7 cellular contexts compared by ENCODE assay signal in the genomic region with DNA sequence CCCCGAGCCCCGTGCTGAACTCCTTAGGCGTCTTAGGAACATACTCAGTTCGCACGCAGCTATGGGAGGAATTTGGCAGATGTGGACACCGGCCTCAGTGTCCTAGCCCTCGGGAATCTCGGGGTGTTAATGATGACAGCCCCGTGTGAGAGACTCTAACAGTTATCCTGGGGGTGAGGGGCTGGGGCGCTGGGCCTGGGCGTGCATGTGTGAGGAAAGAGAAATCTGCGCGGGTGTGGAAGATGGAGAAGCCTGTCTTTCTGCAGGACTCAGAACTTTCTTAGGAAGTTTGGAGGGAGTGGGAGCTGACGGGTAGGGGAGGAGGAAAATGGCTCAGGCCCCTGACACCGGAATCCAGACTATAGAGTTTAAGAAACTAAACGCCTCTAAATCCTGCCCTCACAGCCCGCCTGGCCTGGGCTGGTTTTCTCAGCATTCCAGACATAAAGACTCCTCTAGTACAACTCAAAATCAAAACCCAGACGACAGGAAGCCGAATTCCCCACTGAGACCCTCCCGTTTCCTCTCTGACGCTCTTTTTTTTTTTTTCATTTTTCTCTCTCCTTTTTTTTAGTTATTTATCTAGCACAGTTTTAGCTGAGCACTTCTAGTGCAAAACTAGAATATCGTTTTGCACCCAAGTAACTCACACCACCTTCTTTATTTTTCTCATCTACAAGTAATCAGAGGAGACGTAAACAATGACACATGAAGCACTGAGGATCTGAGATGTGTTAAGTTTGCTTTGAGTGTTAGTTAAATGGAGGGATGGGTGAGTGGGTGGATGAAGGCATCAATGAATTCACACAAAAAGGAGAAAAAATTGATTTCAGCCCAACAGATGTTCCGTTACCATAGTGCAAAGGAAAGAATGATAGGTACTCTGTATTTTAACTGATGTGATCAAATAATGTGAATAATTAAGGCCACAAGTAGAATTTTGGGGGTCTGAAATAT. TPM values are rescaled to one million over a fixed set of nuclear protein-coding genes. Genes with fewer than 3 reads are reported as not detected.
DNase-seq lines count a peak whose midpoint lies in the region; ATAC-seq, FAIRE-seq and TF ChIP-seq lines count a peak whose summit lies in the region.

No MANE protein-coding gene starts in this region.

- H3K4ac ChIP-seq in H9 (ENCODE audit: low read depth, low read length) = no peak overlapping the region

- H3K4me3 ChIP-seq in GM12878 (peak overlapping the region; percentile 82), testis (peak overlapping the region; percentile 67 to 75)

- H3K36me3 Mint-ChIP-seq in H9 (ENCODE audit: insufficient read depth in 1 of 3, low read depth in 3 of 3) = peaks cover 0 to 4% (median 2%) of the 10 kb centered on the region in 3 experiments; a peak in 5 of 7 replicates

- H2BK15ac ChIP-seq in H9 (ENCODE audit: low read depth, low read length) = no peak overlapping the region

- peaks cover 35 to 44% of the 10 kb centered on the region in 2 experiments for H3K4me1 Mint-ChIP-seq in H9

- ATAC-seq in GM12878 (peak; percentile 2), left lobe of liver (peak; percentile 0)

- no peak for TF ChIP-seq EP300 in GM12878 (IDR thresholded peaks at IDR 0.05; ENCODE audit: borderline replicate concordance in 1 of 2, control insufficient read depth in 1 of 2, low read depth in 2 of 2, low read length in 2 of 2)

- no peak overlapping the region for H2BK20ac ChIP-seq in H9 (ENCODE audit: low read depth, low read length, poor library complexity, severe bottlenecking)

- H3T11ph ChIP-seq in H9 (ENCODE audit: low read length) = no peak overlapping the region

- no peak overlapping the region for H3K23ac ChIP-seq in H9 (ENCODE audit: insufficient read length, low read depth, low read length)

- no peak for TF ChIP-seq RAD21 in GM12878 (IDR thresholded peaks at IDR 0.05; ENCODE audit: insufficient read depth, low read depth, low read length)

- no peak overlapping the region for H3K18ac ChIP-seq in H9 (ENCODE audit: insufficient read length, low read depth, low read length)

- no peaks in the 10 kb centered on the region for H3K79me1 ChIP-seq in H9 (ENCODE audit: insufficient read depth, low read depth, low read length, poor library complexity, severe bottlenecking)

- no peaks in the 10 kb centered on the region; a peak in 1 of 4 replicates for H3K36me3 ChIP-seq in GM12878 (ENCODE audit: control insufficient read depth in 2 of 2, insufficient read depth in 2 of 2, low read length in 1 of 2)
- H3K36me3 ChIP-seq in testis (ENCODE audit: low read depth, missing control alignments) = no peaks in the 10 kb centered on the region

- H3K14ac ChIP-seq in H9 (ENCODE audit: insufficient read depth, low read length) = peak overlapping the region; percentile 26; the same call in 1 of the 2 replicates

- H3K23me2 ChIP-seq in H9 (ENCODE audit: insufficient read length, low read depth, low read length, poor library complexity, severe bottlenecking) = peaks cover 13% of the 10 kb centered on the region

- H4K91ac ChIP-seq in H9 (ENCODE audit: insufficient read length, low read depth, low read length) = no peak overlapping the region

- no peak overlapping the region for H2BK120ac ChIP-seq in H9 (ENCODE audit: low read depth, low read length, poor library complexity, severe bottlenecking)

- H3K4me1 ChIP-seq in H9 (ENCODE audit: insufficient read depth, low read length) (no peaks in the 10 kb centered on the region), GM12878 (ENCODE audit: control insufficient read depth, insufficient read depth, low read length) (peaks cover 26% of the 10 kb centered on the region), testis (peaks cover 7% of the 10 kb centered on the region)

- H3K27ac Mint-ChIP-seq in H9 = peak overlapping the region in 1 of 3 experiments; percentile 78; a peak in 2 of 7 replicates

- intact Hi-C loops in GM12878 (cut with micrococcal nuclease; ENCODE audit: unreplicated experiment) = loop anchor here (2.0 to 10.0 kb wide), 4 partner anchors 39 to 429 kb away; a partner anchor contains a TSS
- intact Hi-C loops in testis (cut with DNase I; ENCODE audit: low total_unique reads) = no loop called here

- no peak overlapping the region for H3K27ac ChIP-seq in H9 (ENCODE audit: insufficient read length, low read depth, low read length)
- H3K27ac ChIP-seq in GM12878 (ENCODE audit: control insufficient read depth, insufficient read depth) = peak overlapping the region; percentile 99
- H3K27ac ChIP-seq in testis = peak overlapping the region; percentile 90 to 94

- RAD21 ChIA-PET in GM12878 (lab: Charles Lee; ENCODE audit: unreplicated experiment) = interaction anchor here (0.6 to 5.8 kb wide), 14 partner anchors 8 to 538 kb away, joined by 3 to 96 read pairs (median 6); no protein-coding TSS in a partner anchor

- DNase-seq in H9 (no peak), GM12878 (ENCODE audit: low read depth, low spot score) (no peak), left lobe of liver (ENCODE audit: low spot score) (no peak), testis (peak; percentile 54), RCC 7860 (ENCODE audit: low spot score) (no peak), inferior parietal cortex (ENCODE audit: extremely low spot score) (no peak)
- DNase-seq in stimulated activated CD4-positive, alpha-beta T cell treated with anti-CD3 and anti-CD28 coated beads, Interleukin-4, amount 100 ng/mL, for 4 hours = no peak

- CTCF ChIA-PET in GM12878 (lab: Yijun Ruan, JAX) = interaction anchor here (0.6 to 5.7 kb wide), 14 partner anchors 9 to 215 kb away, joined by 3 to 69 read pairs (median 4); no protein-coding TSS in a partner anchor

- H2AFZ ChIP-seq in H9 (ENCODE audit: low read length) (no peak overlapping the region), GM12878 (ENCODE audit: control insufficient read depth, low read depth, low read length) (peak overlapping the region; percentile 65)

- TF ChIP-seq CTCF in H9 (conservative IDR thresholded peaks at IDR 0.05) = no peak
- TF ChIP-seq CTCF in GM12878 (IDR thresholded peaks at IDR 0.05 in 2 of 3, conservative IDR thresholded peaks at IDR 0.05 in 1 of 3; ENCODE audit: control insufficient read depth in 2 of 3, extremely low read depth in 1 of 3, insufficient read depth in 1 of 3, low read depth in 3 of 3, low read length in 3 of 3) = no peak
- TF ChIP-seq CTCF in testis (IDR thresholded peaks at IDR 0.05) = no peak

- H3K27me3 ChIP-seq in H9 (ENCODE audit: insufficient read depth, low read length) = peaks cover 7% of the 10 kb centered on the region; the same call in 1 of the 2 replicates
- H3K27me3 ChIP-seq in GM12878 (replicated peaks in 1 of 2; ENCODE audit: control insufficient read depth in 2 of 2, insufficient read depth in 2 of 2, low read length in 1 of 2) = no peaks in the 10 kb centered on the region
- no peaks in the 10 kb centered on the region for H3K27me3 ChIP-seq in testis

- SMC1A ChIA-PET in GM12878 (lab: Charles Lee; ENCODE audit: uncharacterized antibody, unreplicated experiment) = interaction anchor here (0.7 to 5.8 kb wide), 12 partner anchors 9 to 155 kb away, joined by 3 to 60 read pairs (median 7); no protein-coding TSS in a partner anchor

- POLR2A ChIA-PET in GM12878 (lab: Charles Lee) = interaction anchor here (0.6 to 5.3 kb wide), 13 partner anchors 9 to 402 kb away, joined by 3 to 99 read pairs (median 5); no protein-coding TSS in a partner anchor

- H3K56ac ChIP-seq in H9 (ENCODE audit: insufficient read length, low read depth, low read length) = no peak overlapping the region

- no CpG with 5 or more reads among the region's 24 CpGs for WGBS in H9 (ENCODE audit: extremely low coverage, insufficient read length, low lambda C conversion rate)
- WGBS in GM12878 (ENCODE audit: insufficient coverage, insufficient replicate concordance, low lambda C conversion rate, missing lambda C conversion rate) = 4% methylated on average over 23 of the region's 24 CpGs
- WGBS in testis, 2 donors = 13 to 22% methylated on average over 23 to 24 of the region's 24 CpGs

- BruUV-seq in GM12878 (replicated peaks; lab: Mats Ljungman, UMichigan) = no TSS peak

- peak overlapping the region; percentile 64 for H3K4me2 ChIP-seq in H9 (ENCODE audit: insufficient read depth, insufficient read length, low read length)
- peak overlapping the region; percentile 85 for H3K4me2 ChIP-seq in GM12878 (ENCODE audit: control insufficient read depth, insufficient read depth)

- H3K9me3 ChIP-seq in H9 (ENCODE audit: control insufficient read depth, low read depth, low read length) (no peaks in the 10 kb centered on the region), GM12878 (replicated peaks; ENCODE audit: control insufficient read depth, insufficient read depth, low read length) (no peaks in the 10 kb centered on the region), testis (no peaks in the 10 kb centered on the region)

- TF ChIP-seq POLR2A in GM12878 (IDR thresholded peaks at IDR 0.05; ENCODE audit: low read depth, low read length) = no peak; the same call in 1 of the 2 replicates
- TF ChIP-seq POLR2A in testis (IDR thresholded peaks at IDR 0.05) = no peak

- H4K5ac ChIP-seq in H9 (ENCODE audit: insufficient read length, low read depth, low read length) = no peak overlapping the region

- H3K79me2 ChIP-seq in H9 (ENCODE audit: insufficient read depth, low read length) (no peaks in the 10 kb centered on the region), GM12878 (ENCODE audit: control insufficient read depth, insufficient read depth, low read length) (peaks cover 44% of the 10 kb centered on the region)

- H2AK5ac ChIP-seq in H9 (ENCODE audit: insufficient read length, low read length) = no peak overlapping the region

- H3K9me3 Mint-ChIP-seq in H9 = peaks cover 0 to 4% of the 10 kb centered on the region in 2 experiments; a peak in 1 of 5 replicates

- H4K20me1 ChIP-seq in H9 (ENCODE audit: control insufficient read depth, insufficient read depth, insufficient read length) = no peaks in the 10 kb centered on the region
- H4K20me1 ChIP-seq in GM12878 (ENCODE audit: control insufficient read depth, insufficient read depth) = no peaks in the 10 kb centered on the region

- H3K27me3 Mint-ChIP-seq in H9 (ENCODE audit: low read depth) = peaks cover 37% of the 10 kb centered on the region

- in situ Hi-C loops in GM12878 (cut with MboI) = no loop called here

- no peak overlapping the region for H2BK5ac ChIP-seq in H9 (ENCODE audit: insufficient read length, low read length)

- peak overlapping the region; percentile 60 to 79 for H3K4me3 Mint-ChIP-seq in H9

- H2BK12ac ChIP-seq in H9 (ENCODE audit: insufficient read length, low read depth, low read length) = no peak overlapping the region

- H3K9ac ChIP-seq in H9 (ENCODE audit: extremely low read depth, insufficient read length, low read length) (no peak overlapping the region), GM12878 (ENCODE audit: control insufficient read depth, insufficient read depth, low read length) (peak overlapping the region; percentile 95)

- H4K8ac ChIP-seq in H9 (replicated peaks; ENCODE audit: insufficient read length, low read depth, low read length) = no peak overlapping the region

- no peak for FAIRE-seq in GM12878 (lab: Jason Lieb, UNC)
- no peak for FAIRE-seq in RCC 7860 (lab: Jason Lieb, UNC)

RNA-seq across cellular contexts. Expression of a gene that starts 1.2 kb away (rescaled TPM):
- 5.3 and 6.6 TPM in 2 replicates for total RNA-seq in H9 (2021)
- 37.5 and 48.1 TPM in 2 replicates for total RNA-seq in GM12878 (2013; cell fraction: nucleolus; rRNA removed)
- total RNA-seq in GM12878 (2014; rRNA removed) = 25.7 and 25.9 TPM in 2 replicates
- 21.5 and 21.6 TPM in 2 replicates for total RNA-seq in GM12878 (2014; rRNA removed; fragmentation: Illumina TruSeq; extraction: Trizol)
- 41.6 and 49.5 TPM in 2 replicates for total RNA-seq in GM12878 (2021)
- 14.7 TPM for polyA plus RNA-seq in GM12878 (2011; ENCODE audit: low read depth)
- 17.0 and 29.2 TPM in 2 replicates for polyA plus RNA-seq in GM12878 (2011; rRNA removed)
- 39.3 and 56.1 TPM in 2 replicates for polyA plus RNA-seq in GM12878 (2011; cell fraction: cytosol; rRNA removed)
- polyA plus RNA-seq in GM12878 (2011; cell fraction: nucleus; rRNA removed) = 72.4 and 75.6 TPM in 2 replicates
- 23.2 and 34.1 TPM in 2 replicates for polyA plus RNA-seq in GM12878 (2012)
- polyA plus RNA-seq in GM12878 (2014; fragmentation: Illumina TruSeq; extraction: Trizol) = 6.9 and 19.1 TPM in 2 replicates
- polyA plus RNA-seq in GM12878 (2014; fragmentation: Nextera tagmentation; extraction: Ambion mirVana) = 1 to 10 TPM; 4.3 to 6.9 TPM
- 28.0 and 31.9 TPM in 2 replicates for polyA plus RNA-seq in GM12878 (2014; rRNA removed)
- 10 to 100 TPM; 54.7 to 58.7 TPM for polyA plus RNA-seq in GM12878 (2016; fragmentation: Nextera tagmentation; extraction: Ambion mirVana)
- polyA minus RNA-seq in GM12878 (2011; rRNA and poly(A)+ RNA removed) = 17.6 and 31.9 TPM in 2 replicates
- 10.0 and 11.2 TPM in 2 replicates for polyA minus RNA-seq in GM12878 (2011; cell fraction: cytosol; rRNA and poly(A)+ RNA removed)
- polyA minus RNA-seq in GM12878 (2011; cell fraction: nucleus; rRNA and poly(A)+ RNA removed) = 16.3 and 33.4 TPM in 2 replicates
- total RNA-seq in left lobe of liver = 188 TPM
- total RNA-seq in testis = 1 to 10 TPM; 3.2 to 5.3 TPM
- polyA plus RNA-seq in testis (ENCODE audit: insufficient read depth, low read depth, low replicate concordance) = 6.0 TPM

RNA-seq across cellular contexts. Expression of a gene that starts 29.7 kb away (rescaled TPM):
- 1.6 TPM in 2 replicates for total RNA-seq in H9 (2021)
- 4.2 and 6.5 TPM in 2 replicates for total RNA-seq in GM12878 (2013; cell fraction: nucleolus; rRNA removed)
- total RNA-seq in GM12878 (2014; rRNA removed) = 2.5 and 2.9 TPM in 2 replicates
- total RNA-seq in GM12878 (2014; rRNA removed; fragmentation: Illumina TruSeq; extraction: Trizol) = 1.6 and 2.0 TPM in 2 replicates
- 6.6 and 7.6 TPM in 2 replicates for total RNA-seq in GM12878 (2021)
- 3.2 TPM for polyA plus RNA-seq in GM12878 (2011; ENCODE audit: low read depth)
- polyA plus RNA-seq in GM12878 (2011; rRNA removed) = 1.4 and 3.8 TPM in 2 replicates
- 4.1 and 6.7 TPM in 2 replicates for polyA plus RNA-seq in GM12878 (2011; cell fraction: cytosol; rRNA removed)
- 22.8 and 24.8 TPM in 2 replicates for polyA plus RNA-seq in GM12878 (2011; cell fraction: nucleus; rRNA removed)
- 4.7 and 6.5 TPM in 2 replicates for polyA plus RNA-seq in GM12878 (2012)
- polyA plus RNA-seq in GM12878 (2014; fragmentation: Illumina TruSeq; extraction: Trizol) = 0.51 and 2.0 TPM in 2 replicates
- under 1 TPM; 0.11 to 0.13 TPM for polyA plus RNA-seq in GM12878 (2014; fragmentation: Nextera tagmentation; extraction: Ambion mirVana)
- 6.1 and 6.6 TPM in 2 replicates for polyA plus RNA-seq in GM12878 (2014; rRNA removed)
- polyA plus RNA-seq in GM12878 (2016; fragmentation: Nextera tagmentation; extraction: Ambion mirVana) = 1 to 10 TPM; 5.3 to 8.6 TPM
- 3.1 and 6.3 TPM in 2 replicates for polyA minus RNA-seq in GM12878 (2011; rRNA and poly(A)+ RNA removed)
- polyA minus RNA-seq in GM12878 (2011; cell fraction: cytosol; rRNA and poly(A)+ RNA removed) = 1.3 and 2.5 TPM in 2 replicates
- 3.4 and 6.2 TPM in 2 replicates for polyA minus RNA-seq in GM12878 (2011; cell fraction: nucleus; rRNA and poly(A)+ RNA removed)
- total RNA-seq in left lobe of liver = 29.7 TPM
- total RNA-seq in testis = 1 to 10 TPM; 1.3 to 2.0 TPM
- polyA plus RNA-seq in testis (ENCODE audit: insufficient read depth, low read depth, low replicate concordance) = 1.3 TPM
